Comparison of ENCODE assay signal across 9 cellular contexts in the genomic region with DNA sequence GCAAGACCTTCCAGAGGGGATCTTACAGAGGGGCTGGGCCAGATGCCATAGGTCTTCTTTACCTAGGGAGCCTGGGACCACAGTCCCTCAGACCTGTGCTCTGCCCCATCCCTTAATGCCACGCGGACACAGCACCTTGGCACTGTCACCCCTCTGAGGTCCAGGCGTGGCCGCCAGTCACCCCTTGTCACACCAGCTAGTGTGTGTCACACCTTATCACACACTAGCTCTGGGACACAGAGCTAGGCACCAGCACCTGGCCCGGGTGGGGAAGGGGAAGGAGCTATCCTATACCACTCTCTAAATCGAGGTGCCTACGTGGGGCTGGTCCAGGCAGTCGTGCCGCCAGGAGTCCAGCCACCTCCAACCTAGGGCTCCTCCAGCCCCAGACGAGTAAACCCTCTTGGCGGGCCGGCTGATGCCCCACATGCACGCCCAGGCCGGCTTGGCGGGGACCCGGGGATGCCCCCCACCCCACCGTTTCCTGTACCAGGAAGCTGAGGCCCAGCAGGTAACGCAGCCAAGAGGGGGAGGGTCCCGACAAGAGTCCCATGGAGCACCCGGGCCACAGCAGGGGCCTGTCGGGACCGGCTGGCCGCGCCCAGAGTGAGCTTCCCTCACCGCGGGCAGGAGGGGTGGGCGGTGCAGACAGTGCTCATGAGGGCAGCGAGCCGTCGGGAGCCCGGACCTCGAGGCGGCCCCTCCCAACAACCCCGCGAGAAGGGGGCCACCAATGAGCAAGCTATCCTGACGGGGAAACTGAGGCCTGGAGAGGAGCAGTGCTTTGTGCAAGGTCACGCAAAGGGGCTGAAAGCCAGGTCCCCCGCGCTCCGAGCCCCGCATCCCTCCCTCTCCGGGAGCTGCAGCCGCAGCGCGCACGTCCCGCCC. TPM values are rescaled to one million over a fixed set of nuclear protein-coding genes. Genes with fewer than 3 reads are reported as not detected.
DNase-seq lines count a peak whose midpoint lies in the region; ATAC-seq and TF ChIP-seq lines count a peak whose summit lies in the region.
"Had no signal": no experiment of that assay in that cellular context is flagged by ENCODE, and none has a peak within 500 bp of the region (broad histone marks: within the 10 kb centered on the region; RNA-seq: fewer than 3 reads in every experiment).

No MANE protein-coding gene starts in this region.

- H3K56ac ChIP-seq in IMR-90 (ENCODE audit: extremely low read depth, insufficient read depth, low read length): no peak overlapping the region

- ATAC-seq in IMR-90 (ENCODE audit: low read depth): peak; percentile 9
- ATAC-seq in esophagus mucosa: peak; percentile 53

- H2BK15ac ChIP-seq in IMR-90 (ENCODE audit: low read depth, low read length): no peak overlapping the region

- H3F3A ChIP-seq in neural progenitor cell (ENCODE audit: low read depth): peaks cover 21% of the 10 kb centered on the region

- intact Hi-C loops in IMR-90 (cut with micrococcal nuclease): loop anchor here (2.0 to 5.0 kb wide), 2 partner anchors 120 to 269 kb away; a partner anchor contains a TSS

- in situ Hi-C loops in IMR-90 (cut with MboI; ENCODE audit: low sequenced_read_pairs): no loop called here

- H2BK5ac ChIP-seq in IMR-90 (ENCODE audit: low read depth, low read length, poor library complexity, severe bottlenecking): no peak overlapping the region

- WGBS in IMR-90 (ENCODE audit: extremely low coverage in 2 of 2, insufficient read length in 1 of 2), 2 experiments: 8% methylated on average over 12 of the region's 47 CpGs; no CpG with 5 or more reads in 1 of the 2 experiments

- DNase-seq in DMS 273 (lab: John Stamatoyannopoulos, UW; ENCODE audit: unreplicated experiment): peak; percentile 44
- DNase-seq in DMS 273 treated with DMSO at 0.1 percent for 48 hours (lab: John Stamatoyannopoulos, UW): no peak
- DNase-seq in IMR-90: no peak
- DNase-seq in activated CD8-positive, alpha-beta memory T cell treated with anti-CD3 and anti-CD28 coated beads for 48 hours (ENCODE audit: low read depth in 2 of 3, low spot score in 2 of 3): peak in 2 of 3 experiments; percentile 8 to 18
- peak; percentile 45 for DNase-seq in neural progenitor cell (ENCODE audit: low spot score)
- no peak for DNase-seq in T1000 (lab: John Stamatoyannopoulos, UW)
- no peak for DNase-seq in globus pallidus (ENCODE audit: low spot score)

- no peak overlapping the region; the same call in 1 of the 2 replicates for H2AK5ac ChIP-seq in IMR-90 (ENCODE audit: low read depth, low read length)

- peak overlapping the region; percentile 77 for H3K4me3 Mint-ChIP-seq in neural progenitor cell

- H4K5ac ChIP-seq in IMR-90 (ENCODE audit: low read depth, low read length): no peak overlapping the region

- H3K27ac ChIP-seq in IMR-90 (ENCODE audit: insufficient read depth, low read length) (no peak overlapping the region), neural progenitor cell (no peak overlapping the region)

- H3K4me2 ChIP-seq in IMR-90 (ENCODE audit: low read depth, low read length) (peak overlapping the region; percentile 66), neural progenitor cell (peak overlapping the region; percentile 99)

- CTCF ChIA-PET in IMR-90 (lab: Yijun Ruan, JAX): interaction anchor here (0.7 to 1.1 kb wide), 2 partner anchors 50 to 72 kb away, joined by 3 read pairs; no protein-coding TSS in a partner anchor

- H3K14ac ChIP-seq in IMR-90 (replicated peaks; ENCODE audit: low read depth, low read length): no peak overlapping the region

- H4K91ac ChIP-seq in IMR-90 (ENCODE audit: insufficient read depth, low read depth, low read length): no peak overlapping the region

- peak overlapping the region; percentile 87 for H2AK9ac ChIP-seq in IMR-90 (replicated peaks; ENCODE audit: low read depth, low read length, poor library complexity)

- TF ChIP-seq RAD21 in IMR-90 (IDR thresholded peaks at IDR 0.05; ENCODE audit: low read length): no peak

- H3K27ac Mint-ChIP-seq in neural progenitor cell: no peak overlapping the region

- no peak overlapping the region for H2BK120ac ChIP-seq in IMR-90 (ENCODE audit: low read depth, low read length)

- no peaks in the 10 kb centered on the region for H3K79me2 ChIP-seq in neural progenitor cell (ENCODE audit: low read depth)

- H3K4me1 Mint-ChIP-seq in neural progenitor cell: peaks cover 11% of the 10 kb centered on the region

- 0 out of 2 replicates have a peak, but pooled peaks cover 3% of the 10 kb centered on the region for H3K27me3 ChIP-seq in IMR-90 (ENCODE audit: control insufficient read depth, insufficient read depth, low read length)
- H3K27me3 ChIP-seq in neural progenitor cell: peaks cover 22% of the 10 kb centered on the region
- H3K27me3 ChIP-seq: adrenal gland had no signal

- H3K9me3 ChIP-seq in IMR-90 (ENCODE audit: control insufficient read depth, insufficient read depth, low read length) (no peaks in the 10 kb centered on the region), neural progenitor cell (ENCODE audit: low read depth) (no peaks in the 10 kb centered on the region)
- H3K9me3 ChIP-seq: adrenal gland had no signal

- H3K18ac ChIP-seq in IMR-90 (ENCODE audit: low read depth, low read length): no peak overlapping the region

- POLR2A ChIA-PET in IMR-90 (lab: Charles Lee; ENCODE audit: unreplicated experiment): no interaction called here

- peaks cover 24% of the 10 kb centered on the region for H3K27me3 Mint-ChIP-seq in neural progenitor cell (ENCODE audit: insufficient read depth, low read depth)

- H2BK20ac ChIP-seq in IMR-90 (ENCODE audit: low read depth, low read length): no peak overlapping the region

- no TSS peak for BruUV-seq in IMR-90 (replicated peaks; lab: Mats Ljungman, UMichigan)

- no peak overlapping the region for H4K8ac ChIP-seq in IMR-90 (ENCODE audit: low read depth in 2 of 2, low read length in 2 of 2)

- no peaks in the 10 kb centered on the region for H4K20me1 ChIP-seq in IMR-90 (ENCODE audit: insufficient read depth, low read length)
- H4K20me1 ChIP-seq in neural progenitor cell (ENCODE audit: low read depth): no peaks in the 10 kb centered on the region

- TF ChIP-seq POLR2A in IMR-90 (IDR thresholded peaks at IDR 0.05; ENCODE audit: low read depth, low read length): no peak

- dilution Hi-C loops in IMR-90 (cut with HindIII; ENCODE audit: low sequenced_read_pairs, unreplicated experiment): no loop called here

- TF ChIP-seq CTCF in IMR-90 (conservative IDR thresholded peaks at IDR 0.05; ENCODE audit: low read depth, low read length) (no peak), neural progenitor cell (IDR thresholded peaks at IDR 0.05) (no peak)

- H3K4ac ChIP-seq in IMR-90 (ENCODE audit: low read depth, low read length): 0 out of 2 replicates have a peak overlapping the region, but pooled peaks have one; percentile 22

- H3K9ac ChIP-seq in IMR-90 (ENCODE audit: low read depth, low read length) (no peak overlapping the region), neural progenitor cell (no peak overlapping the region)

- no peaks in the 10 kb centered on the region for H3K36me3 Mint-ChIP-seq in neural progenitor cell

- H3K36me3 ChIP-seq in IMR-90 (ENCODE audit: control insufficient read depth, insufficient read depth, low read length): no peaks in the 10 kb centered on the region
- H3K36me3 ChIP-seq in neural progenitor cell: no peaks in the 10 kb centered on the region
- H3K36me3 ChIP-seq: adrenal gland had no signal

- H3K79me1 ChIP-seq in IMR-90 (ENCODE audit: low read depth in 1 of 2, low read length in 2 of 2): peaks cover 0 to 4% of the 10 kb centered on the region in 2 experiments; a peak in 1 of 4 replicates

- H3K23ac ChIP-seq in IMR-90 (ENCODE audit: low read depth, low read length): no peak overlapping the region

- H2AFZ ChIP-seq in IMR-90 (replicated peaks; ENCODE audit: low read length, poor library complexity) (peak overlapping the region; percentile 94), neural progenitor cell (replicated peaks) (peak overlapping the region; percentile 98)

- peaks cover 3% of the 10 kb centered on the region for H3K4me1 ChIP-seq in IMR-90 (ENCODE audit: control insufficient read depth, insufficient read depth, low read length)
- peaks cover 6% of the 10 kb centered on the region for H3K4me1 ChIP-seq in neural progenitor cell

- H3K4me3 ChIP-seq in IMR-90 (ENCODE audit: insufficient read depth, low read depth, low read length) (peak overlapping the region; percentile 77), neural progenitor cell (peak overlapping the region; percentile 90)

- no peaks in the 10 kb centered on the region for H3K9me3 Mint-ChIP-seq in neural progenitor cell

- H3K9me1 ChIP-seq in IMR-90 (ENCODE audit: insufficient read depth, low read length): peaks cover 12% of the 10 kb centered on the region

TF ChIP-seq in IMR-90, 13 proteins besides CTCF, POLR2A, EP300 and RAD21 (continues in another document):
- TF ChIP-seq SMC3 (IDR thresholded peaks at IDR 0.05; ENCODE audit: low read depth, low read length) (no peak), FOS (IDR thresholded peaks at IDR 0.05; ENCODE audit: low read depth, low read length) (no peak), MXI1 (IDR thresholded peaks at IDR 0.05; ENCODE audit: borderline replicate concordance, low read depth, low read length) (no peak), CEBPB (IDR thresholded peaks at IDR 0.05; ENCODE audit: low read depth, low read length) (no peak), BHLHE40 (IDR thresholded peaks at IDR 0.05; ENCODE audit: low read depth, low read length) (no peak), NFE2L2 (IDR thresholded peaks at IDR 0.05; ENCODE audit: low read depth, low read length) (no peak), MAFK (IDR thresholded peaks at IDR 0.05; ENCODE audit: low read depth, low read length) (no peak), RCOR1 (IDR thresholded peaks at IDR 0.05; ENCODE audit: insufficient replicate concordance, low read length) (no peak)
- TF ChIP-seq, protein P1, sequence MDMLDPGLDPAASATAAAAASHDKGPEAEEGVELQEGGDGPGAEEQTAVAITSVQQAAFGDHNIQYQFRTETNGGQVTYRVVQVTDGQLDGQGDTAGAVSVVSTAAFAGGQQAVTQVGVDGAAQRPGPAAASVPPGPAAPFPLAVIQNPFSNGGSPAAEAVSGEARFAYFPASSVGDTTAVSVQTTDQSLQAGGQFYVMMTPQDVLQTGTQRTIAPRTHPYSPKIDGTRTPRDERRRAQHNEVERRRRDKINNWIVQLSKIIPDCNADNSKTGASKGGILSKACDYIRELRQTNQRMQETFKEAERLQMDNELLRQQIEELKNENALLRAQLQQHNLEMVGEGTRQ (IDR thresholded peaks at IDR 0.05; ENCODE audit: low read depth, low read length): no peak

RNA-seq across cellular contexts. Expression of a gene that starts 0.6 kb away (rescaled TPM):
- total RNA-seq in IMR-90 (2012; rRNA removed) (1.9 and 2.2 TPM in 2 replicates), esophagus mucosa (21.2 TPM), neural progenitor cell (ENCODE audit: low replicate concordance) (2.4 and 3.6 TPM in 2 replicates)
- 1.9 and 2.2 TPM in 2 replicates for polyA plus RNA-seq in IMR-90 (2012; rRNA removed)
- 1.4 and 1.5 TPM in 2 replicates for polyA plus RNA-seq in IMR-90 (2012; cell fraction: cytosol; rRNA removed)
- polyA plus RNA-seq in IMR-90 (2012; cell fraction: nucleus; rRNA removed; ENCODE audit: low replicate concordance): 1.2 and 1.6 TPM in 2 replicates

Comparison
In these comparisons a context has a peak if more than half of its experiments do, and no peak if none do; other contexts are left out.
1. DNase-seq: peak in DMS 273 (single experiment), activated CD8-positive, alpha-beta memory T cell treated with anti-CD3 and anti-CD28 coated beads for 48 hours (2 of 3) and neural progenitor cell (single experiment); none in DMS 273 treated with DMSO at 0.1 percent for 48 hours (single experiment), IMR-90 (single experiment), T1000 (single experiment) and globus pallidus (single experiment).